In the genomic region with DNA sequence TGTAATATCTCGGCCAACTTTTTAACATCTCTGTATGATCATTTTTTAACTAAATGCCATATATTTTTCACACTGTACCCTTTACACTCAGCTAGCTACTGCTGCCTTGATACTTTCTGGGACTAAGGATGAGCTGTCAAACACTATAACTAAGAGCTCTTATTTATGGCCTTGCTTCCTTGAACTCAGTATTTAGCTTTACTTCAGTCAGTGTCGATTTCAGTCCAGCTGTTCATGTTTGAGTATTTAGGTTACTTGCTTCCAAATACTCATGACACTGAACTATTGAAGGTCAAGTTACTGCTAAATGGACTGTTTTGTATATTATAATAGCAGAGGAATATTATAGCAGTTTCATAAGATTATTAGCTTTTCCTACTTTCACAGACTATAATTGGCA, we compare ENCODE assay signal across 17 cellular contexts. TPM values are rescaled to one million over a fixed set of nuclear protein-coding genes. Genes with fewer than 3 reads are reported as not detected.
DNase-seq lines count a peak whose midpoint lies in the region; ATAC-seq, FAIRE-seq and TF ChIP-seq lines count a peak whose summit lies in the region.
"Had no signal": no experiment of that assay in that cellular context is flagged by ENCODE, and none has a peak within 500 bp of the region (broad histone marks: within the 10 kb centered on the region; RNA-seq: fewer than 3 reads in every experiment).

No MANE protein-coding gene starts in this region.

- WGBS in psoas muscle, 3 donors, result 57 to 62% (median 61%) methylated on average over 2 of the region's 2 CpGs
- 89% methylated on average over 2 of the region's 2 CpGs for WGBS in mammary epithelial cell (ENCODE audit: low coverage, missing lambda C conversion rate)

- no TSS peak for BruUV-seq in mammary epithelial cell (replicated peaks; lab: Mats Ljungman, UMichigan)

- TF ChIP-seq CTCF in psoas muscle (IDR thresholded peaks at IDR 0.05), result no peak
- no peak for TF ChIP-seq CTCF in mammary epithelial cell (conservative IDR thresholded peaks at IDR 0.05 in 1 of 2, IDR thresholded peaks at IDR 0.05 in 1 of 2; ENCODE audit: extremely low read depth in 1 of 2, insufficient read depth in 1 of 2, low read depth in 1 of 2, low read length in 2 of 2)

- H3K9me3 ChIP-seq in psoas muscle (no peaks in the 10 kb centered on the region), mammary epithelial cell (replicated peaks; ENCODE audit: insufficient read depth, low read length) (no peaks in the 10 kb centered on the region)

- no peaks in the 10 kb centered on the region for H4K20me1 ChIP-seq in mammary epithelial cell (ENCODE audit: insufficient read depth, low read length)
- H4K20me1 ChIP-seq: BLaER1 treated with 17β-estradiol and CSF1 and Interleukin-3, amounts not matched to agents 10 nM and 100 nM had no signal

- intact Hi-C loops in psoas muscle (cut with DNase I) (no loop called here), mammary epithelial cell (cut with micrococcal nuclease) (no loop called here)

- ATAC-seq in psoas muscle, result peak; percentile 36 to 85 (median 74)
- ATAC-seq in HG03460 (IDR thresholded peaks at IDR 0.05; ENCODE audit: unreplicated experiment), result no peak
- ATAC-seq: CD8-positive, alpha-beta T cell; HCT116 had no signal

- in situ Hi-C loops in mammary epithelial cell (cut with MboI; ENCODE audit: low sequenced_read_pairs in 2 of 2), result no loop called here

- CTCF ChIA-PET in mammary epithelial cell (lab: Charles Lee; ENCODE audit: low non-redundant PET), result no interaction called here

- no peak overlapping the region for H3K4me3 ChIP-seq in psoas muscle
- H3K4me3 ChIP-seq in mammary epithelial cell (replicated peaks in 1 of 3; ENCODE audit: insufficient read depth in 1 of 3, low read depth in 2 of 3, low read length in 3 of 3), result no peak overlapping the region
- H3K4me3 ChIP-seq: BLaER1 treated with 17β-estradiol and CSF1 and Interleukin-3, amounts not matched to agents 10 nM and 100 nM had no signal

- H3K79me2 ChIP-seq in mammary epithelial cell (ENCODE audit: insufficient read depth, low read length), result no peaks in the 10 kb centered on the region

- H3K9ac ChIP-seq in mammary epithelial cell (ENCODE audit: insufficient read depth, low read length), result no peak overlapping the region
- H3K9ac ChIP-seq: BLaER1 treated with 17β-estradiol and CSF1 and Interleukin-3, amounts not matched to agents 10 nM and 100 nM had no signal

- H3K36me3 ChIP-seq in psoas muscle (ENCODE audit: insufficient read depth in 1 of 2, low read depth in 1 of 2), result no peaks in the 10 kb centered on the region
- no peaks in the 10 kb centered on the region for H3K36me3 ChIP-seq in mammary epithelial cell (ENCODE audit: insufficient read depth, low read length)
- H3K36me3 ChIP-seq: BLaER1 treated with 17β-estradiol and CSF1 and Interleukin-3, amounts not matched to agents 10 nM and 100 nM had no signal

- DNase-seq in NCI-H2171 treated with DMSO at 0.1 percent for 48 hours (lab: John Stamatoyannopoulos, UW), result peak; percentile 36
- no peak for DNase-seq in NCI-H2171 (lab: John Stamatoyannopoulos, UW)
- DNase-seq in psoas muscle, result no peak
- DNase-seq in mammary epithelial cell, result no peak
- no peak for DNase-seq in T-helper 1 cell
- DNase-seq: Calu3; CD8-positive, alpha-beta T cell; GOT3; H7; HFFc6 had no signal

- H3K4me1 ChIP-seq in psoas muscle (peaks cover 9% of the 10 kb centered on the region), mammary epithelial cell (ENCODE audit: insufficient read depth, low read length) (peaks cover 9% of the 10 kb centered on the region)

- dilution Hi-C loops in mammary epithelial cell (cut with HindIII; ENCODE audit: low sequenced_read_pairs), result no loop called here

- H2AFZ ChIP-seq in mammary epithelial cell (ENCODE audit: low read depth, low read length), result no peak overlapping the region

- FAIRE-seq in islet of Langerhans (lab: Jason Lieb, UNC), result peak; percentile 9
- FAIRE-seq: G401.6, GM12891, GM18507 had no signal

- peak overlapping the region; percentile 62 for H3K27ac ChIP-seq in psoas muscle
- no peak overlapping the region for H3K27ac ChIP-seq in mammary epithelial cell (ENCODE audit: insufficient read depth, low read depth, low read length)
- H3K27ac ChIP-seq: BLaER1 treated with 17β-estradiol and CSF1 and Interleukin-3, amounts not matched to agents 10 nM and 100 nM had no signal

- no peaks in the 10 kb centered on the region for H3K27me3 ChIP-seq in psoas muscle (ENCODE audit: insufficient read depth in 3 of 3, low read length in 2 of 3)
- no peaks in the 10 kb centered on the region for H3K27me3 ChIP-seq in mammary epithelial cell (ENCODE audit: insufficient read depth, low read length)
- H3K27me3 ChIP-seq: BLaER1 treated with 17β-estradiol and CSF1 and Interleukin-3, amounts not matched to agents 10 nM and 100 nM had no signal

- no peak overlapping the region for H3K4me2 ChIP-seq in mammary epithelial cell (ENCODE audit: insufficient read depth, low read depth, low read length)
- H3K4me2 ChIP-seq: BLaER1 treated with 17β-estradiol and CSF1 and Interleukin-3, amounts not matched to agents 10 nM and 100 nM had no signal

RNA-seq across cellular contexts. Expression of a gene that starts 25.9 kb away (rescaled TPM):
- 100 to 1,000 TPM; 104 to 149 (median 116) TPM for total RNA-seq in psoas muscle
- polyA plus RNA-seq in psoas muscle, result 10 to 100 TPM; 20.0 to 59.3 (median 53.8) TPM
- 10 to 100 TPM; 43.0 to 54.2 TPM for total RNA-seq in mammary epithelial cell
- 14.4 TPM for polyA plus RNA-seq in mammary epithelial cell
- polyA minus RNA-seq in mammary epithelial cell, result 42.8 TPM
